Comparison of ENCODE assay signal across 8 cellular contexts in the genomic region with DNA sequence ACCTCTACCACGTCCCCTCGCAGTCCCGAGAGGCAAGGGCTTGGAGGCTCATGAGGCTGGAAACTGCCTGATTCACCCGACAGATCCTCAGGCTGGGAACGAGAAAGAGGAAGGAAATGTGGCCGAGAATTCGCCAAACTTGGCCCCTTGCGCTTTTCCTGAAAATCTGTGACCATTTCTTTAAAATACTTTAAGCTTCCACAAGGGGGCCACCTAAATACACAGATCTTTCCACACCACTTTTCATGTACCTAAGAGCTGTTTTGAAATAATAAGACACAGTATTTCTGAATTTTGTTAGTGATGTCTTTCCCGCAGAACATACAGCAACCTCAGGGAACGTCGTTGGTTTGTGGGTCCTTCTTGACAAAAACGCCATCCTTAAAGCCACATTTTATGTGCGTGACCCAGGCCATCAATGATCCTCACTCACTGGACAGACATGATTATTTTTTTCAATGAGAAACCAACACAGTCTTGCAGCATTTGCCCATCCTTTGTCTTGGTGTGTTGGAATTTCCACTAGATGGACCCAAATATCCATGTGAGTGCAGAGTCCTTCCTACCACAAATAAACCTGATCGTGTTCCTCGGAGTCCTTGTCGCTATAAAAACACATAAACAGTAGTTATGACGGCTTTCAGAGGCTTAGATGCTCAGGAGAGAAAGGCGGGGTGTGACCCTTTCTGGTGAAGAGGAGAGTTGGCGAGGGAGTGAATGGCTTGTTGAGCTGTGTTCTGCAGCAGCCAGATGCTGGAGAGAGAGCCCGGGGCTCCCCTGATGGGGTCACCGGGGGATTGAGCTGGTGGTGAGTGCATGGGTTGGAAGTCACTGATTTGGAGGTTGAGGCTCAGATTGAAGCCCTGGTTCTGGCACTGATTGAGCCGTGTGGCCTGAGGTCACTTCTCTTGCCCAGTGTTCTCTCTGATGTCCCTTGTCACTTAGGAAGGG. TPM values are rescaled to one million over a fixed set of nuclear protein-coding genes. Genes with fewer than 3 reads are reported as not detected.
DNase-seq lines count a peak whose midpoint lies in the region; ATAC-seq, FAIRE-seq and TF ChIP-seq lines count a peak whose summit lies in the region.

No MANE protein-coding gene starts in this region.

- no peak for ATAC-seq in GM19328 (IDR thresholded peaks at IDR 0.05; ENCODE audit: unreplicated experiment)

- H3K27me3 ChIP-seq in ascending aorta (no peaks in the 10 kb centered on the region), transverse colon (no peaks in the 10 kb centered on the region)

- H3K4me1 ChIP-seq in ascending aorta (no peaks in the 10 kb centered on the region), transverse colon (peaks cover 0 to 4% (median 2%) of the 10 kb centered on the region in 4 donors)

- H3K9me3 ChIP-seq in ascending aorta, result no peaks in the 10 kb centered on the region
- H3K9me3 ChIP-seq in transverse colon, result no peaks in the 10 kb centered on the region

- peak; percentile 66 for DNase-seq in AG20443 (ENCODE audit: low spot score)
- DNase-seq in GM19239 (ENCODE audit: insufficient read length, low spot score), result peak; percentile 17
- DNase-seq in NCI-H2196 (lab: John Stamatoyannopoulos, UW; ENCODE audit: unreplicated experiment), result peak; percentile 24
- no peak for DNase-seq in ascending aorta (ENCODE audit: low spot score in 2 of 2)
- DNase-seq in iris pigment epithelial cell (ENCODE audit: low read depth), result peak; percentile 62
- no peak for DNase-seq in transverse colon
- DNase-seq in stimulated activated CD4-positive, alpha-beta T cell treated with anti-CD3 and anti-CD28 coated beads, Interleukin-1b, Interleukin-23, amount 100 ng/mL, for 48 hours, result no peak

- TF ChIP-seq POLR2A in transverse colon (IDR thresholded peaks at IDR 0.05), result no peak

- H3K36me3 ChIP-seq in ascending aorta (no peaks in the 10 kb centered on the region), transverse colon (no peaks in the 10 kb centered on the region)

- in situ Hi-C loops in transverse colon (cut with MboI; ENCODE audit: low pct_ligation_motif_present in 1 of 4, low pct_unique_long_range_greater_than_20kb in 1 of 4, low sequenced_read_pairs in 3 of 4), result no loop called here

- no peak overlapping the region for H3K27ac ChIP-seq in ascending aorta
- H3K27ac ChIP-seq in transverse colon, result no peak overlapping the region

- peak overlapping the region in 1 of 2 donors; percentile 35 for H3K4me3 ChIP-seq in ascending aorta
- H3K4me3 ChIP-seq in transverse colon, result no peak overlapping the region

- 20 to 35% methylated on average over 5 to 22 of the region's 22 CpGs for WGBS in transverse colon (ENCODE audit: low coverage in 1 of 2), 2 donors

- peak; percentile 41 to 54 (median 49) for TF ChIP-seq CTCF in ascending aorta (IDR thresholded peaks at IDR 0.05)
- TF ChIP-seq CTCF in transverse colon (IDR thresholded peaks at IDR 0.05), result peak in 4 of 5 experiments; percentile 40 to 51 (median 48)

- intact Hi-C loops in ascending aorta (cut with DNase I), result loop anchor here (5.0 kb wide), 1 partner anchor 54 kb away; no protein-coding TSS in a partner anchor
- intact Hi-C loops in transverse colon (cut with DNase I; ENCODE audit: low total_unique reads), result loop anchor here (10.0 kb wide), 1 partner anchor 56 kb away; no protein-coding TSS in a partner anchor

- peak; percentile 76 for FAIRE-seq in GM19239 (lab: Jason Lieb, UNC)

- TF ChIP-seq EP300 in transverse colon (IDR thresholded peaks at IDR 0.05; ENCODE audit: low read depth), result no peak

RNA-seq across cellular contexts. Expression of gene DCDC2C, which starts 25.0 kb away (rescaled TPM):
- total RNA-seq in ascending aorta, result 2.4 TPM
- total RNA-seq in transverse colon, result not detected

Comparison
In these comparisons a context has a peak if more than half of its experiments do, and no peak if none do; other contexts are left out.
1. DNase-seq: peak in AG20443 (single experiment), GM19239 (single experiment), NCI-H2196 (single experiment) and iris pigment epithelial cell (single experiment); none in ascending aorta (0 of 2), transverse colon (single experiment) and stimulated activated CD4-positive, alpha-beta T cell treated with anti-CD3 and anti-CD28 coated beads, Interleukin-1b, Interleukin-23, amount 100 ng/mL, for 48 hours (single experiment).